Comparison of ENCODE assay signal across 8 cellular contexts in the genomic region with DNA sequence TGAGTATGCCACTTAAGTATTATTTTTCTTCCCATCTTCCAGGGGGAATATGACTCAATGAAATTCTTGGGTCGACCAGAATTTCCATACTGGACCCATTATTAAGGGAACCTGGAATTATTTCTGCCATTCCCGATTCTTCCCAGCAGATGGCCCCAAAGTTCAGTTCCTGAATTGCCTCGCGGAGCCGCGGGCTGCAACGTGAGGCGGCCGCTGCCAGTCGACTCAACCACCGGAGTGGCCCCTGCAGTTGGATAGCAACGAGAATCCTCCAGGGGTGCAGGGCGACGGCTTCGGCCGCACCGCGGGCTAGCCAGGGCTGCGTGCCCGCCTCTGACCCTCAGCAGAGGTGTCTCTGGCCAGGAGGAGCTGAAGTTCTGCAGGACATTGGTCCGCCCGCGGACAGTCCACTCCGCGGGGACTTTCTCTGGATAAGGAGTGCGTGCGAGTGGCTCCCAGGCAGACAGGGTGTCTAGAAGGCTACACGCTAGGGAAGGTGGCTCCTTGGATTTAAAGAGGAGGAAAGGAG. TPM values are rescaled to one million over a fixed set of nuclear protein-coding genes. Genes with fewer than 3 reads are reported as not detected.
A peak's percentile ranks its signal among the peaks of the same experiment; 100 is the strongest.
DNase-seq lines count a peak whose midpoint lies in the region; ATAC-seq and TF ChIP-seq lines count a peak whose summit lies in the region.

No MANE protein-coding gene starts in this region.

- peak overlapping the region; percentile 91 for H2AFZ ChIP-seq in hepatocyte

- peak overlapping the region; percentile 71 for H3K4me3 ChIP-seq in AG04450 (ENCODE audit: low read depth, low read length)
- H3K4me3 ChIP-seq in astrocyte of the cerebellum (ENCODE audit: low read depth, low read length), result peak overlapping the region; percentile 42
- peak overlapping the region; percentile 66 for H3K4me3 ChIP-seq in hepatocyte
- H3K4me3 ChIP-seq in uterus, result peak overlapping the region; percentile 43 to 54

- ATAC-seq in GM19351 (IDR thresholded peaks at IDR 0.05; ENCODE audit: unreplicated experiment), result peak; percentile 26

- intact Hi-C loops in uterus (cut with DNase I; ENCODE audit: low total_unique reads), result no loop called here

- WGBS in hepatocyte (ENCODE audit: low lambda C conversion rate, missing lambda C conversion rate), result 3% methylated on average over 28 of the region's 28 CpGs

- no peaks in the 10 kb centered on the region for H3K9me2 ChIP-seq in hepatocyte (replicated peaks; ENCODE audit: insufficient read depth)

- H3K79me2 ChIP-seq in hepatocyte, result no peaks in the 10 kb centered on the region

- TF ChIP-seq CTCF in AG04450 (IDR thresholded peaks at IDR 0.05; ENCODE audit: low read depth, low read length) (peak; percentile 85), astrocyte of the cerebellum (IDR thresholded peaks at IDR 0.05; ENCODE audit: low read depth, low read length, missing control alignments) (peak; percentile 78), hepatocyte (IDR thresholded peaks at IDR 0.05; ENCODE audit: poor library complexity) (peak; percentile 91), uterus (IDR thresholded peaks at IDR 0.05) (peak; percentile 83 to 87 (median 84))

- POLR2A ChIA-PET in AG04450 (lab: Yijun Ruan, JAX), result no interaction called here

- H3K27ac ChIP-seq in AG04450 (ENCODE audit: low read depth, low read length), result no peak overlapping the region
- no peak overlapping the region for H3K27ac ChIP-seq in hepatocyte
- peak overlapping the region in 1 of 2 donors; percentile 37 for H3K27ac ChIP-seq in uterus

- H4K20me1 ChIP-seq in hepatocyte (ENCODE audit: insufficient read depth, poor library complexity, severe bottlenecking), result no peaks in the 10 kb centered on the region

- H3K9me3 ChIP-seq in AG04450 (ENCODE audit: control insufficient read depth, insufficient read depth, low read length), result no peaks in the 10 kb centered on the region; the same call in 1 of the 2 replicates
- no peaks in the 10 kb centered on the region for H3K9me3 ChIP-seq in hepatocyte (ENCODE audit: low read depth)
- no peaks in the 10 kb centered on the region for H3K9me3 ChIP-seq in uterus

- H3K36me3 ChIP-seq in hepatocyte (replicated peaks; ENCODE audit: insufficient read depth, low read depth) (no peaks in the 10 kb centered on the region), uterus (no peaks in the 10 kb centered on the region)

- CTCF ChIA-PET in AG04450 (lab: Charles Lee), result interaction anchor here (0.6 to 11.2 kb wide), 13 partner anchors 11 to 899 kb away, joined by 3 to 122 read pairs (median 5); a partner anchor contains a TSS

- peak overlapping the region; percentile 97 for H3K4me2 ChIP-seq in hepatocyte

- DNase-seq in AG04450 (ENCODE audit: low read depth, low spot score), result peak; percentile 42
- peak; percentile 79 for DNase-seq in NCI-H1105 (lab: John Stamatoyannopoulos, UW)
- DNase-seq in T-helper 9 cell, result peak; percentile 64
- peak; percentile 67 for DNase-seq in astrocyte of the cerebellum (ENCODE audit: low read depth)
- peak; percentile 85 for DNase-seq in hepatocyte (ENCODE audit: low spot score)
- peak; percentile 33 for DNase-seq in pulmonary artery endothelial cell (ENCODE audit: low read depth, low spot score)
- DNase-seq in uterus, result peak; percentile 75 to 82

- TF ChIP-seq POLR2A in uterus (IDR thresholded peaks at IDR 0.05), result no peak

- in situ Hi-C loops in astrocyte of the cerebellum (cut with HindIII; ENCODE audit: low sequenced_read_pairs), result no loop called here

- H3K4me1 ChIP-seq in hepatocyte (ENCODE audit: insufficient read depth) (no peaks in the 10 kb centered on the region), uterus (no peaks in the 10 kb centered on the region)

- H3K27me3 ChIP-seq in AG04450 (ENCODE audit: control insufficient read depth, insufficient read depth, low read length) (peaks cover 8% of the 10 kb centered on the region), hepatocyte (peaks cover 57% of the 10 kb centered on the region), uterus (no peaks in the 10 kb centered on the region)

RNA-seq across cellular contexts. Expression of a gene that starts 0.6 kb away (rescaled TPM):
- polyA plus RNA-seq in AG04450 (2011; rRNA removed) (not detected in 2 replicates), hepatocyte (0.43 and 0.83 TPM in 2 replicates)
- not detected in 2 replicates for polyA minus RNA-seq in AG04450 (2011; rRNA and poly(A)+ RNA removed)
- total RNA-seq in hepatocyte (0.08 TPM in 1 of 2 replicates, not detected in the other), pulmonary artery endothelial cell (not detected in 2 replicates), uterus (under 1 TPM in 2 of 4 donors, not detected in 2; 0.62 to 0.73 TPM)

RNA-seq across cellular contexts. Expression of a gene that starts 13.3 kb away (rescaled TPM):
- polyA plus RNA-seq in AG04450 (2011; rRNA removed) (1.0 and 1.8 TPM in 2 replicates), hepatocyte (1.4 and 2.7 TPM in 2 replicates)
- polyA minus RNA-seq in AG04450 (2011; rRNA and poly(A)+ RNA removed), result 7.1 and 9.3 TPM in 2 replicates
- total RNA-seq in hepatocyte (3.6 and 9.3 TPM in 2 replicates), pulmonary artery endothelial cell (4.9 and 7.4 TPM in 2 replicates), uterus (10 to 100 TPM in 2 of 4 donors, 1 to 10 TPM in 2; 1.3 to 29.8 (median 11.9) TPM)

Comparison
In these comparisons a context has a peak if more than half of its experiments do, and no peak if none do; other contexts are left out.
1. DNase-seq: peak in every context shown above with its lines; median percentile 85 in hepatocyte; 79 in NCI-H1105; 78 in uterus; 67 in astrocyte of the cerebellum; 64 in T-helper 9 cell; 42 in AG04450; 33 in pulmonary artery endothelial cell.